Comparison of ENCODE assay signal across 1 cellular context in genomic region chr2:56347881-56348280, GRCh38.
TF ChIP-seq lines count a peak whose summit lies in the region.

No MANE protein-coding gene starts in this region.

TF ChIP-seq in SK-N-SH treated with all-trans-retinoic acid at 6 μM for 48 hours, 23 proteins besides CTCF, POLR2A, EP300 and RAD21 (continued from another document):
- TF ChIP-seq TSHZ2 (CRISPR knock-in tag; IDR thresholded peaks at IDR 0.05) (no peak), PPARA (CRISPR knock-in tag; IDR thresholded peaks at IDR 0.05; ENCODE audit: borderline replicate concordance) (no peak), ZNF565 (CRISPR knock-in tag; conservative IDR thresholded peaks at IDR 0.05; ENCODE audit: low read depth) (no peak), SNAI2 (CRISPR knock-in tag; IDR thresholded peaks at IDR 0.05) (no peak), BACH2 (CRISPR knock-in tag; IDR thresholded peaks at IDR 0.05; ENCODE audit: borderline replicate concordance) (no peak), CSRNP3 (CRISPR knock-in tag; IDR thresholded peaks at IDR 0.05) (no peak), GLIS3 (CRISPR knock-in tag; IDR thresholded peaks at IDR 0.05) (no peak)
- TF ChIP-seq, protein P1, sequence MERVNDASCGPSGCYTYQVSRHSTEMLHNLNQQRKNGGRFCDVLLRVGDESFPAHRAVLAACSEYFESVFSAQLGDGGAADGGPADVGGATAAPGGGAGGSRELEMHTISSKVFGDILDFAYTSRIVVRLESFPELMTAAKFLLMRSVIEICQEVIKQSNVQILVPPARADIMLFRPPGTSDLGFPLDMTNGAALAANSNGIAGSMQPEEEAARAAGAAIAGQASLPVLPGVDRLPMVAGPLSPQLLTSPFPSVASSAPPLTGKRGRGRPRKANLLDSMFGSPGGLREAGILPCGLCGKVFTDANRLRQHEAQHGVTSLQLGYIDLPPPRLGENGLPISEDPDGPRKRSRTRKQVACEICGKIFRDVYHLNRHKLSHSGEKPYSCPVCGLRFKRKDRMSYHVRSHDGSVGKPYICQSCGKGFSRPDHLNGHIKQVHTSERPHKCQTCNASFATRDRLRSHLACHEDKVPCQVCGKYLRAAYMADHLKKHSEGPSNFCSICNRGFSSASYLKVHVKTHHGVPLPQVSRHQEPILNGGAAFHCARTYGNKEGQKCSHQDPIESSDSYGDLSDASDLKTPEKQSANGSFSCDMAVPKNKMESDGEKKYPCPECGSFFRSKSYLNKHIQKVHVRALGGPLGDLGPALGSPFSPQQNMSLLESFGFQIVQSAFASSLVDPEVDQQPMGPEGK (CRISPR knock-in tag; IDR thresholded peaks at IDR 0.05; ENCODE audit: borderline replicate concordance) = no peak
- TF ChIP-seq, protein P2, sequence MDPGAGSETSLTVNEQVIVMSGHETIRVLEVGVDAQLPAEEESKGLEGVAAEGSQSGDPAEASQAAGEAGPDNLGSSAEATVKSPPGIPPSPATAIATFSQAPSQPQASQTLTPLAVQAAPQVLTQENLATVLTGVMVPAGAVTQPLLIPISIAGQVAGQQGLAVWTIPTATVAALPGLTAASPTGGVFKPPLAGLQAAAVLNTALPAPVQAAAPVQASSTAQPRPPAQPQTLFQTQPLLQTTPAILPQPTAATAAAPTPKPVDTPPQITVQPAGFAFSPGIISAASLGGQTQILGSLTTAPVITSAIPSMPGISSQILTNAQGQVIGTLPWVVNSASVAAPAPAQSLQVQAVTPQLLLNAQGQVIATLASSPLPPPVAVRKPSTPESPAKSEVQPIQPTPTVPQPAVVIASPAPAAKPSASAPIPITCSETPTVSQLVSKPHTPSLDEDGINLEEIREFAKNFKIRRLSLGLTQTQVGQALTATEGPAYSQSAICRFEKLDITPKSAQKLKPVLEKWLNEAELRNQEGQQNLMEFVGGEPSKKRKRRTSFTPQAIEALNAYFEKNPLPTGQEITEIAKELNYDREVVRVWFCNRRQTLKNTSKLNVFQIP (CRISPR knock-in tag; IDR thresholded peaks at IDR 0.05; ENCODE audit: borderline replicate concordance, low read depth) = no peak
- TF ChIP-seq, protein P3, sequence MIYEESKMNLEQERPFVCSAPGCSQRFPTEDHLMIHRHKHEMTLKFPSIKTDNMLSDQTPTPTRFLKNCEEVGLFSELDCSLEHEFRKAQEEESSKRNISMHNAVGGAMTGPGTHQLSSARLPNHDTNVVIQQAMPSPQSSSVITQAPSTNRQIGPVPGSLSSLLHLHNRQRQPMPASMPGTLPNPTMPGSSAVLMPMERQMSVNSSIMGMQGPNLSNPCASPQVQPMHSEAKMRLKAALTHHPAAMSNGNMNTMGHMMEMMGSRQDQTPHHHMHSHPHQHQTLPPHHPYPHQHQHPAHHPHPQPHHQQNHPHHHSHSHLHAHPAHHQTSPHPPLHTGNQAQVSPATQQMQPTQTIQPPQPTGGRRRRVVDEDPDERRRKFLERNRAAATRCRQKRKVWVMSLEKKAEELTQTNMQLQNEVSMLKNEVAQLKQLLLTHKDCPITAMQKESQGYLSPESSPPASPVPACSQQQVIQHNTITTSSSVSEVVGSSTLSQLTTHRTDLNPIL (CRISPR knock-in tag; IDR thresholded peaks at IDR 0.05; ENCODE audit: low read depth) = no peak
TF ChIP-seq in SK-N-SH treated with all-trans-retinoic acid at 6 μM for 48 hours: peak in this region for 0.
